In genomic region chr17:1899403-1900000, GRCh38 we compare ENCODE assay signal across 19 cellular contexts.
DNase-seq lines count a peak whose midpoint lies in the region; ATAC-seq, FAIRE-seq and TF ChIP-seq lines count a peak whose summit lies in the region.
"Had no signal": no experiment of that assay in that cellular context is flagged by ENCODE, and none has a peak within 500 bp of the region (broad histone marks: within the 10 kb centered on the region; RNA-seq: fewer than 3 reads in every experiment).

No MANE protein-coding gene starts in this region.

- H3K4me1 Mint-ChIP-seq in HFFc6 (ENCODE audit: low read depth) (no peaks in the 10 kb centered on the region), chondrocyte (ENCODE audit: low read depth) (no peaks in the 10 kb centered on the region), neural crest cell (no peaks in the 10 kb centered on the region), immature natural killer cell (peaks cover 0 to 3% of the 10 kb centered on the region in 2 donors)
- H3K4me1 Mint-ChIP-seq: natural killer cell had no signal

- H3K4me1 ChIP-seq in HepG2 (ENCODE audit: insufficient read depth, low read length) = peaks cover 26% of the 10 kb centered on the region
- H3K4me1 ChIP-seq: gastroesophageal sphincter, lower lobe of right lung had no signal

- WGBS in HepG2 (ENCODE audit: low lambda C conversion rate) = 94% methylated on average over 8 of the region's 8 CpGs

- intact Hi-C loops in HepG2 (cut with micrococcal nuclease; ENCODE audit: unreplicated experiment) = no loop called here

- CTCF ChIA-PET in HepG2 (lab: Yijun Ruan, JAX; ENCODE audit: low intra/inter-chr PET ratio, low total read pairs) = no interaction called here

- peak; percentile 32 for TF ChIP-seq CTCF in AG10803 (conservative IDR thresholded peaks at IDR 0.05; ENCODE audit: low read length)
- peak; percentile 71 for TF ChIP-seq CTCF in HFFc6 (IDR thresholded peaks at IDR 0.05)
- TF ChIP-seq CTCF in chondrocyte (IDR thresholded peaks at IDR 0.05) = peak; percentile 62
- peak; percentile 53 for TF ChIP-seq CTCF in neural crest cell (conservative IDR thresholded peaks at IDR 0.05)
- no peak for TF ChIP-seq CTCF in HepG2 (CRISPR knock-in tag; IDR thresholded peaks at IDR 0.05)

- POLR2A ChIA-PET in HepG2 (lab: Yijun Ruan, JAX) = no interaction called here

- no peaks in the 10 kb centered on the region for H3K9me3 ChIP-seq in HepG2 (ENCODE audit: low read length)
- H3K9me3 ChIP-seq: gastroesophageal sphincter, lower lobe of right lung had no signal

- H3K27me3 ChIP-seq in HepG2 (ENCODE audit: control insufficient read depth in 1 of 2, insufficient read depth in 2 of 2, low read length in 2 of 2) = no peaks in the 10 kb centered on the region

- no peak overlapping the region for H3K9ac ChIP-seq in HepG2 (ENCODE audit: insufficient read depth, low read depth, low read length)

- peaks cover 4 to 30% of the 10 kb centered on the region in 2 experiments for H3K36me3 ChIP-seq in HepG2 (replicated peaks in 1 of 2; ENCODE audit: control insufficient read depth in 1 of 2, insufficient read depth in 2 of 2, low read length in 2 of 2)

- H2AFZ ChIP-seq in HepG2 (ENCODE audit: low read length) = no peak overlapping the region

- H3K36me3 Mint-ChIP-seq in HFFc6 (ENCODE audit: low read depth) (peaks cover 26% of the 10 kb centered on the region), chondrocyte (ENCODE audit: low read depth) (peaks cover 14% of the 10 kb centered on the region), neural crest cell (ENCODE audit: low read depth) (peaks cover 8% of the 10 kb centered on the region), immature natural killer cell (peaks cover 18 to 40% (median 36%) of the 10 kb centered on the region in 3 donors)

- FAIRE-seq in HepG2 (lab: Jason Lieb, UNC) = no peak
- FAIRE-seq: K562 had no signal

- no peaks in the 10 kb centered on the region for H3K79me2 ChIP-seq in HepG2 (ENCODE audit: insufficient read depth, low read length)

- TF ChIP-seq POLR2A in HepG2 (IDR thresholded peaks at IDR 0.05; ENCODE audit: insufficient read depth in 1 of 2, low read depth in 2 of 2, low read length in 2 of 2) = no peak

- H3K27ac ChIP-seq in HepG2 (ENCODE audit: extremely low read length, insufficient read depth, low read length) = no peak overlapping the region
- H3K27ac ChIP-seq: gastroesophageal sphincter, HL-60, lower lobe of right lung had no signal

- no TSS peak for BruUV-seq in HepG2 (replicated peaks; lab: Mats Ljungman, UMichigan)

- no peak for DNase-seq in AG10803 (ENCODE audit: low read depth)
- DNase-seq in HFFc6 = no peak
- DNase-seq in chondrocyte (ENCODE audit: low spot score) = no peak
- no peak for DNase-seq in neural crest cell (ENCODE audit: low read depth, low spot score)
- DNase-seq in midbrain (lab: John Stamatoyannopoulos, UW) = no peak
- no peak for DNase-seq in central memory CD4-positive, alpha-beta T cell
- no peak for DNase-seq in immature natural killer cell
- no peak for DNase-seq in HepG2 (ENCODE audit: low spot score)
- DNase-seq: activated CD8-positive, alpha-beta T cell treated with anti-CD3 and anti-CD28 coated beads for 36 hours; effector memory CD8-positive, alpha-beta T cell; lower lobe of right lung; natural killer cell; NCI-H1092; NCI-H2107 had no signal

- H3K4me3 ChIP-seq in AG10803 (ENCODE audit: low read length) (no peak overlapping the region), HepG2 (replicated peaks in 1 of 3; ENCODE audit: insufficient read depth in 1 of 3, low read depth in 2 of 3, low read length in 3 of 3) (no peak overlapping the region)
- H3K4me3 ChIP-seq: gastroesophageal sphincter, K562, lower lobe of right lung had no signal

- in situ Hi-C loops in HepG2 (cut with HindIII; ENCODE audit: extremely low pct_ligation_motif_present, low pct_unique_long_range_greater_than_20kb) = no loop called here

- ATAC-seq in HepG2 = no peak
- ATAC-seq: activated CD8-positive, alpha-beta T cell treated with anti-CD3 and anti-CD28 coated beads for 36 hours; effector memory CD8-positive, alpha-beta T cell; gastroesophageal sphincter; K562; lower lobe of right lung; natural killer cell; right cardiac atrium had no signal

- peaks cover 2% of the 10 kb centered on the region; the same call in 1 of the 2 replicates for H3K27me3 Mint-ChIP-seq in HFFc6 (ENCODE audit: insufficient read depth)
- peaks cover 8% of the 10 kb centered on the region for H3K27me3 Mint-ChIP-seq in chondrocyte (ENCODE audit: low read depth)
- peaks cover 11% of the 10 kb centered on the region for H3K27me3 Mint-ChIP-seq in neural crest cell (ENCODE audit: low read depth)
- H3K27me3 Mint-ChIP-seq in immature natural killer cell (ENCODE audit: low read depth in 3 of 3) = peaks cover 0 to 2% (median 0%) of the 10 kb centered on the region in 3 donors
- H3K27me3 Mint-ChIP-seq: activated CD8-positive, alpha-beta T cell treated with anti-CD3 and anti-CD28 coated beads for 36 hours; B cell; effector memory CD8-positive, alpha-beta T cell had no signal

- H3K9me3 Mint-ChIP-seq in HFFc6 = no peaks in the 10 kb centered on the region
- no peaks in the 10 kb centered on the region for H3K9me3 Mint-ChIP-seq in chondrocyte (ENCODE audit: low read depth)
- no peaks in the 10 kb centered on the region for H3K9me3 Mint-ChIP-seq in neural crest cell
- no peaks in the 10 kb centered on the region for H3K9me3 Mint-ChIP-seq in immature natural killer cell
- H3K9me3 Mint-ChIP-seq: activated CD8-positive, alpha-beta T cell treated with anti-CD3 and anti-CD28 coated beads for 36 hours; effector memory CD8-positive, alpha-beta T cell; natural killer cell had no signal

- H4K20me1 ChIP-seq in HepG2 (ENCODE audit: insufficient read depth, low read length) = no peaks in the 10 kb centered on the region

- no peak for TF ChIP-seq RAD21 in HepG2 (CRISPR knock-in tag; IDR thresholded peaks at IDR 0.05)

- H3K4me2 ChIP-seq in HepG2 (ENCODE audit: low read depth, low read length) = no peak overlapping the region

- H3K27ac Mint-ChIP-seq in HFFc6 (no peak overlapping the region), chondrocyte (ENCODE audit: unreplicated experiment) (no peak overlapping the region), neural crest cell (ENCODE audit: unreplicated experiment) (no peak overlapping the region), immature natural killer cell (peak overlapping the region in 1 of 6 donors; percentile 25)
- H3K27ac Mint-ChIP-seq: activated CD8-positive, alpha-beta T cell treated with anti-CD3 and anti-CD28 coated beads for 36 hours; B cell; effector memory CD8-positive, alpha-beta T cell; natural killer cell had no signal

- no peak overlapping the region for H3K4me3 Mint-ChIP-seq in HFFc6
- no peak overlapping the region for H3K4me3 Mint-ChIP-seq in chondrocyte (ENCODE audit: unreplicated experiment)
- H3K4me3 Mint-ChIP-seq in neural crest cell = no peak overlapping the region
- no peak overlapping the region for H3K4me3 Mint-ChIP-seq in immature natural killer cell
- H3K4me3 Mint-ChIP-seq: activated CD8-positive, alpha-beta T cell treated with anti-CD3 and anti-CD28 coated beads for 36 hours; B cell; effector memory CD8-positive, alpha-beta T cell; natural killer cell had no signal

- TF ChIP-seq EP300 in HepG2 (IDR thresholded peaks at IDR 0.05; ENCODE audit: low read depth in 2 of 2, low read length in 2 of 2) = no peak
- no peak for TF ChIP-seq EP300 in HepG2 (CRISPR knock-in tag; IDR thresholded peaks at IDR 0.05; ENCODE audit: borderline replicate concordance)

TF ChIP-seq in HepG2, 621 proteins besides CTCF, POLR2A, EP300 and RAD21 (continues in another document):
- TF ChIP-seq JUN (CRISPR knock-in tag; IDR thresholded peaks at IDR 0.05) (no peak), ZUFSP (CRISPR knock-in tag; IDR thresholded peaks at IDR 0.05; ENCODE audit: borderline replicate concordance) (no peak), BRCA1 (CRISPR knock-in tag; IDR thresholded peaks at IDR 0.05) (no peak), SIX1 (CRISPR knock-in tag; IDR thresholded peaks at IDR 0.05; ENCODE audit: borderline replicate concordance) (no peak), MIXL1 (CRISPR knock-in tag; IDR thresholded peaks at IDR 0.05) (no peak), JUNB (CRISPR knock-in tag; IDR thresholded peaks at IDR 0.05; ENCODE audit: borderline replicate concordance) (no peak), ZNF746 (CRISPR knock-in tag; IDR thresholded peaks at IDR 0.05) (no peak), AGO2 (optimal IDR thresholded peaks at IDR 0.05; ENCODE audit: low read depth, low read length) (no peak), IRF2 (CRISPR knock-in tag; IDR thresholded peaks at IDR 0.05) (no peak), SIN3B (IDR thresholded peaks at IDR 0.05; ENCODE audit: low read length) (no peak), MTERF4 (CRISPR knock-in tag; IDR thresholded peaks at IDR 0.05) (no peak), AHR (CRISPR knock-in tag; IDR thresholded peaks at IDR 0.05) (no peak), WIZ (CRISPR knock-in tag; IDR thresholded peaks at IDR 0.05) (no peak), SETDB1 (CRISPR knock-in tag; IDR thresholded peaks at IDR 0.05; ENCODE audit: borderline replicate concordance) (no peak)
